ENCODE assay signal across 18 cellular contexts in genomic region chr3:72950801-72951200, GRCh38. TPM values are rescaled to one million over a fixed set of nuclear protein-coding genes. Genes with fewer than 3 reads are reported as not detected.
DNase-seq lines count a peak whose midpoint lies in the region; ATAC-seq and TF ChIP-seq lines count a peak whose summit lies in the region.
"Had no signal": no experiment of that assay in that cellular context is flagged by ENCODE, and none has a peak within 500 bp of the region (broad histone marks: within the 10 kb centered on the region; RNA-seq: fewer than 3 reads in every experiment).

No MANE protein-coding gene starts in this region.

- no peak overlapping the region for H3K27ac ChIP-seq in DND-41 (ENCODE audit: low read length)
- peak overlapping the region; percentile 1 to 99 (median 87) for H3K27ac ChIP-seq in dorsolateral prefrontal cortex
- H3K27ac ChIP-seq in mammary epithelial cell (ENCODE audit: insufficient read depth, low read depth, low read length) = no peak overlapping the region
- H3K27ac ChIP-seq: uterus, WERI-Rb-1 had no signal

- in situ Hi-C loops in mammary epithelial cell (cut with MboI; ENCODE audit: low sequenced_read_pairs in 2 of 2) = no loop called here

- intact Hi-C loops in dorsolateral prefrontal cortex (cut with DNase I) = no loop called here
- intact Hi-C loops in mammary epithelial cell (cut with micrococcal nuclease) = no loop called here

- H3K4me3 ChIP-seq in DND-41 (ENCODE audit: low read depth in 1 of 2, low read length in 2 of 2) (no peak overlapping the region), H7 (ENCODE audit: insufficient read depth, low read depth, low read length) (no peak overlapping the region), dorsolateral prefrontal cortex (peak overlapping the region in 3 of 59 donors; percentile 7 to 12 (median 10)), mammary epithelial cell (replicated peaks in 1 of 3; ENCODE audit: insufficient read depth in 1 of 3, low read depth in 2 of 3, low read length in 3 of 3) (no peak overlapping the region)
- H3K4me3 ChIP-seq: uterus had no signal

- TF ChIP-seq CTCF in DND-41 (IDR thresholded peaks at IDR 0.05; ENCODE audit: borderline replicate concordance, extremely low read depth, low read length, poor library complexity, severe bottlenecking) (no peak), dorsolateral prefrontal cortex (IDR thresholded peaks at IDR 0.05 in 54 of 56, conservative IDR thresholded peaks at IDR 0.05 in 2 of 56; ENCODE audit: low read depth in 1 of 56, partially characterized antibody in 56 of 56) (no peak), mammary epithelial cell (conservative IDR thresholded peaks at IDR 0.05 in 1 of 2, IDR thresholded peaks at IDR 0.05 in 1 of 2; ENCODE audit: extremely low read depth in 1 of 2, insufficient read depth in 1 of 2, low read depth in 1 of 2, low read length in 2 of 2) (no peak)

- WGBS in mammary epithelial cell (ENCODE audit: low coverage, missing lambda C conversion rate) = 2% methylated on average over 4 of the region's 4 CpGs

- CTCF ChIA-PET in mammary epithelial cell (lab: Charles Lee; ENCODE audit: low non-redundant PET) = no interaction called here

- no TSS peak for BruUV-seq in mammary epithelial cell (replicated peaks; lab: Mats Ljungman, UMichigan)

- dilution Hi-C loops in mammary epithelial cell (cut with HindIII; ENCODE audit: low sequenced_read_pairs) = no loop called here

- H3K27me3 ChIP-seq in DND-41 (ENCODE audit: insufficient read depth, low read length, poor library complexity) (no peaks in the 10 kb centered on the region), H7 (ENCODE audit: control insufficient read depth, insufficient read depth, low read length) (no peaks in the 10 kb centered on the region), dorsolateral prefrontal cortex (no peaks in the 10 kb centered on the region), mammary epithelial cell (ENCODE audit: insufficient read depth, low read length) (no peaks in the 10 kb centered on the region)
- H3K27me3 ChIP-seq: uterus had no signal

- peaks cover 30% of the 10 kb centered on the region for H3K36me3 ChIP-seq in DND-41 (ENCODE audit: insufficient read depth, low read length)
- no peaks in the 10 kb centered on the region for H3K36me3 ChIP-seq in H7 (replicated peaks; ENCODE audit: control insufficient read depth, insufficient read depth, low read length)
- H3K36me3 ChIP-seq in mammary epithelial cell (ENCODE audit: insufficient read depth, low read length) = no peaks in the 10 kb centered on the region
- H3K36me3 ChIP-seq: uterus, WERI-Rb-1 had no signal

- DNase-seq in DND-41 (no peak), H7 (peak; percentile 22), dorsolateral prefrontal cortex (no peak), putamen (ENCODE audit: low spot score) (peak; percentile 73), mammary epithelial cell (no peak)
- DNase-seq: activated CD4-positive, alpha-beta memory T cell treated with anti-CD3 and anti-CD28 coated beads, Interleukin-2, amount 10 ng/mL, durations not matched to agents 7 days and 5 days; activated T-cell treated with anti-CD3 and anti-CD28 coated beads, Interleukin-2, amount 50 U/mL, for 24 hours; CD8-positive, alpha-beta T cell; GF-D8; glutamatergic neuron; MM.1S; NCI-H1436; NCI-H524; uterus; WERI-Rb-1 had no signal

- no peak overlapping the region for H3K4me2 ChIP-seq in DND-41 (ENCODE audit: insufficient read depth, low read length)
- no peak overlapping the region for H3K4me2 ChIP-seq in mammary epithelial cell (ENCODE audit: insufficient read depth, low read depth, low read length)

- ATAC-seq in DND-41 (ENCODE audit: insufficient read depth, low read depth) (peak; percentile 31; the same call in 1 of the 3 replicates), HG03108 (IDR thresholded peaks at IDR 0.05; ENCODE audit: unreplicated experiment) (no peak), GM21526 (IDR thresholded peaks at IDR 0.05; ENCODE audit: low FRiP score, unreplicated experiment) (no peak)
- ATAC-seq: SK-N-SH treated with all-trans-retinoic acid at 6 μM for 48 hours had no signal

- peaks cover 25% of the 10 kb centered on the region for H3K79me2 ChIP-seq in DND-41 (ENCODE audit: insufficient read depth, low read length)
- no peaks in the 10 kb centered on the region for H3K79me2 ChIP-seq in mammary epithelial cell (ENCODE audit: insufficient read depth, low read length)

- no peak overlapping the region for H2AFZ ChIP-seq in DND-41 (ENCODE audit: low read depth, low read length)
- no peak overlapping the region for H2AFZ ChIP-seq in mammary epithelial cell (ENCODE audit: low read depth, low read length)

- H3K4me1 ChIP-seq in DND-41 (ENCODE audit: insufficient read depth, low read length) (no peaks in the 10 kb centered on the region), mammary epithelial cell (ENCODE audit: insufficient read depth, low read length) (no peaks in the 10 kb centered on the region)
- H3K4me1 ChIP-seq: uterus had no signal

- H4K20me1 ChIP-seq in DND-41 (ENCODE audit: insufficient read depth, low read length) (peaks cover 3% of the 10 kb centered on the region; the same call in 1 of the 2 replicates), mammary epithelial cell (ENCODE audit: insufficient read depth, low read length) (no peaks in the 10 kb centered on the region)

- H3K9ac ChIP-seq in DND-41 (ENCODE audit: low read depth, low read length) (no peak overlapping the region), mammary epithelial cell (ENCODE audit: insufficient read depth, low read length) (no peak overlapping the region)

- H3K9me3 ChIP-seq in DND-41 (ENCODE audit: insufficient read depth, low read length, severe bottlenecking) (no peaks in the 10 kb centered on the region), mammary epithelial cell (replicated peaks; ENCODE audit: insufficient read depth, low read length) (no peaks in the 10 kb centered on the region)
- H3K9me3 ChIP-seq: uterus had no signal

RNA-seq across cellular contexts. Expression of gene PPP4R2, which starts 45.8 kb away (rescaled TPM):
- total RNA-seq in H7 (2014; rRNA removed; shearing (Covaris generic)) = 54.1 and 63.2 TPM in 2 replicates
- 100 to 1,000 TPM in 7 of 120 experiments, 10 to 100 TPM in 113; 50.2 to 118 (median 78.2) TPM for total RNA-seq in dorsolateral prefrontal cortex
- 10 to 100 TPM; 57.0 to 74.4 TPM for total RNA-seq in mammary epithelial cell
- 13.5 TPM for polyA plus RNA-seq in mammary epithelial cell
- polyA minus RNA-seq in mammary epithelial cell = 14.8 TPM

Comparison
In these comparisons a context has a peak if more than half of its experiments do, and no peak if none do; other contexts are left out.
1. DNase-seq: peak in H7 (single experiment) and putamen (single experiment); none in DND-41 (single experiment), dorsolateral prefrontal cortex (0 of 10) and mammary epithelial cell (single experiment).
2. H3K27ac ChIP-seq: peak in dorsolateral prefrontal cortex (59 of 59); none in DND-41 (single experiment) and mammary epithelial cell (single experiment).